Comparison of ENCODE assay signal across 1 cellular context in the genomic region with DNA sequence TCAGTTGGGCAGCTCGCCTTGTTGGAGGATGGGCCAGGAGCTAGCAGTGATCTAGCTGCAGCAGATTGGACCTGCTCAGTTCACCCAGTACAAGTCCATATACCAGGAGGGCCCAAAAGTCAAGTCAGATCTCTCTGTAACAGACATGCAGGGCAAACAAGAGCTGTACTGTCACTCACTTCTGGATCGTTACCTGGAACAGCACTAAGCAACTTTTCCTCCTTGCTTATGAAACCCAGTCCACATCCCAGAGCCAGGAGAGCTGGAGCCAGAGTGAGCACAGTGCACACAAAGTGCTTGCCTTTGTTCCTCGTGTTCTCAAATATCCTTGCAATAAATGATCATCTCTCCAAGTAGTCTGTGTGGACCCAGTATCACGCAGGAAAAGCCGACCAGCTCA.
TF ChIP-seq lines count a peak whose summit lies in the region.

No MANE protein-coding gene starts in this region.

TF ChIP-seq in HepG2, 621 proteins besides CTCF, POLR2A, EP300 and RAD21 (continued from another document):
- TF ChIP-seq PHF5A (CRISPR knock-in tag; IDR thresholded peaks at IDR 0.05; ENCODE audit: low read depth, unreplicated experiment) (no peak), ZNF83 (CRISPR knock-in tag; IDR thresholded peaks at IDR 0.05; ENCODE audit: borderline replicate concordance) (no peak), KLF15 (CRISPR knock-in tag; IDR thresholded peaks at IDR 0.05; ENCODE audit: borderline replicate concordance) (no peak), ZNF484 (CRISPR knock-in tag; IDR thresholded peaks at IDR 0.05; ENCODE audit: borderline replicate concordance, low read depth) (no peak), NFKB2 (CRISPR knock-in tag; IDR thresholded peaks at IDR 0.05; ENCODE audit: borderline replicate concordance) (no peak), GPBP1L1 (CRISPR knock-in tag; IDR thresholded peaks at IDR 0.05) (no peak), SALL1 (CRISPR knock-in tag; IDR thresholded peaks at IDR 0.05) (no peak), TOPORS (CRISPR knock-in tag; IDR thresholded peaks at IDR 0.05) (no peak), ZNF547 (CRISPR knock-in tag; IDR thresholded peaks at IDR 0.05) (no peak), NFIC (IDR thresholded peaks at IDR 0.05; ENCODE audit: low read length) (no peak)
